In genomic region chr7:157558061-157558460, GRCh38 we compare ENCODE assay signal across 13 cellular contexts.
"Had no signal": no experiment of that assay in that cellular context is flagged by ENCODE, and none has a peak within 500 bp of the region (broad histone marks: within the 10 kb centered on the region; RNA-seq: fewer than 3 reads in every experiment).

No MANE protein-coding gene starts in this region.

- H3K27ac Mint-ChIP-seq: activated CD4-positive, alpha-beta T cell treated with anti-CD3 and anti-CD28 coated beads for 36 hours; activated T-helper 17 cell treated with anti-CD3 and anti-CD28 coated beads, Interleukin-2, amount 50 U/mL, for 72 hours; dendritic cell treated with granulocyte-macrophage colony-stimulating factor and Interleukin-4, amounts not matched to agents 40 ng/mL and 50 ng/mL, for 4 days; memory B cell; stimulated activated naive B cell treated with anti-CD40 and anti-IgM and Interleukin-4, amounts not matched to agents 10 μg/mL and 1 μg/mL and 100 μg/mL, for 72 hours had no signal

- H3K4me3 Mint-ChIP-seq: activated CD4-positive, alpha-beta T cell treated with anti-CD3 and anti-CD28 coated beads for 36 hours; activated T-helper 17 cell treated with anti-CD3 and anti-CD28 coated beads, Interleukin-2, amount 50 U/mL, for 72 hours; dendritic cell treated with granulocyte-macrophage colony-stimulating factor and Interleukin-4, amounts not matched to agents 40 ng/mL and 50 ng/mL, for 4 days; memory B cell; neural progenitor cell; stimulated activated naive B cell treated with anti-CD40 and anti-IgM and Interleukin-4, amounts not matched to agents 10 μg/mL and 1 μg/mL and 100 μg/mL, for 72 hours had no signal

- H3K9me3 Mint-ChIP-seq: activated T-helper 17 cell treated with anti-CD3 and anti-CD28 coated beads, Interleukin-2, amount 50 U/mL, for 72 hours; dendritic cell treated with granulocyte-macrophage colony-stimulating factor and Interleukin-4, amounts not matched to agents 40 ng/mL and 50 ng/mL, for 4 days; memory B cell; neural progenitor cell; stimulated activated naive B cell treated with anti-CD40 and anti-IgM and Interleukin-4, amounts not matched to agents 10 μg/mL and 1 μg/mL and 100 μg/mL, for 72 hours had no signal

- DNase-seq: activated CD4-positive, alpha-beta T cell treated with anti-CD3 and anti-CD28 coated beads for 36 hours; activated CD4-positive, alpha-beta T cell treated with anti-CD3 and anti-CD28 coated beads, Interleukin-2, amount 50 U/mL, for 48 hours; activated naive CD4-positive, alpha-beta T cell treated with anti-CD3 and anti-CD28 coated beads, Interleukin-2, amount 50 U/mL, for 16 hours; effector CD8-positive, alpha-beta T cell; stimulated activated naive B cell treated with anti-CD40 and anti-IgM and Interleukin-4, amounts not matched to agents 10 μg/mL and 1 μg/mL and 100 μg/mL, for 72 hours; WERI-Rb-1 had no signal

- H3K4me3 ChIP-seq: ascending aorta, esophagus muscularis mucosa, neural progenitor cell, ovary had no signal

- H3K36me3 Mint-ChIP-seq: memory B cell had no signal

- H3K27me3 Mint-ChIP-seq: activated CD4-positive, alpha-beta T cell treated with anti-CD3 and anti-CD28 coated beads for 36 hours; activated T-helper 17 cell treated with anti-CD3 and anti-CD28 coated beads, Interleukin-2, amount 50 U/mL, for 72 hours; dendritic cell treated with granulocyte-macrophage colony-stimulating factor and Interleukin-4, amounts not matched to agents 40 ng/mL and 50 ng/mL, for 4 days; memory B cell; stimulated activated naive B cell treated with anti-CD40 and anti-IgM and Interleukin-4, amounts not matched to agents 10 μg/mL and 1 μg/mL and 100 μg/mL, for 72 hours had no signal

- H3K4me1 Mint-ChIP-seq: activated CD4-positive, alpha-beta T cell treated with anti-CD3 and anti-CD28 coated beads for 36 hours; activated T-helper 17 cell treated with anti-CD3 and anti-CD28 coated beads, Interleukin-2, amount 50 U/mL, for 72 hours; memory B cell; stimulated activated naive B cell treated with anti-CD40 and anti-IgM and Interleukin-4, amounts not matched to agents 10 μg/mL and 1 μg/mL and 100 μg/mL, for 72 hours had no signal
